Comparison of ENCODE assay signal across 9 cellular contexts in the genomic region with DNA sequence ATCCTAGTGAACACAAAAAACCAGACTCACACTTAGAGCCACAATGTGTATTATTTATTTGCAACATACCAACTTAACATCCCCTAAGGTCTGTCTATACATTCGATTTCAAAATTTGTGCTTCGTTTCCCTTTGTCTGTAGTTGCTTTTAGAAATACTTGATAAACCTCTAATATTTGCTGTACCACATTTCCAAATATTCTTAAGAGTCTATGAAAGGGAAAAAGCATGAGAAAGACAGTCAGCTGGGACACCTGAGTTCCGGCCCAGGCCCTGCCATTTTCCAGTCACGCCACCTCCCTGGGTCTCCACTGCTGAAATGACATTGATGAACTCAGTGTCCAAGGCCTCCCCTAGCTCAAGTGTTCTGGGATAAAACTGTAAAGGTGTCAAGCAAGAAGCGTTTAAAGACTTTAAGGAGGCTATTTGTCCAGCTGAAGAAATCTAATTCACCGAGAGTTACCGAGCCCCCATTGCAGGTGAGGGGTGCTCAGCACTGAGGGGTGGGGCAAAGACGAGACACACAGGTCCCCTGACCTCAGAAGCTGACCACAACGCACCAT. TPM values are rescaled to one million over a fixed set of nuclear protein-coding genes. Genes with fewer than 3 reads are reported as not detected.
DNase-seq lines count a peak whose midpoint lies in the region; ATAC-seq and TF ChIP-seq lines count a peak whose summit lies in the region.
"Had no signal": no experiment of that assay in that cellular context is flagged by ENCODE, and none has a peak within 500 bp of the region (broad histone marks: within the 10 kb centered on the region; RNA-seq: fewer than 3 reads in every experiment).

No MANE protein-coding gene starts in this region.

- TF ChIP-seq CTCF in SK-N-SH (IDR thresholded peaks at IDR 0.05), result no peak

- no peaks in the 10 kb centered on the region for H4K20me1 ChIP-seq in SK-N-SH (ENCODE audit: insufficient read depth)

- 75% methylated on average over 9 of the region's 9 CpGs for WGBS in SK-N-SH (ENCODE audit: low lambda C conversion rate)

- intact Hi-C loops in CD4-positive, alpha-beta memory T cell (cut with micrococcal nuclease), result loop anchor here (1.0 to 2.0 kb wide), 2 partner anchors 19 kb away; no protein-coding TSS in a partner anchor
- intact Hi-C loops in naive thymus-derived CD4-positive, alpha-beta T cell (cut with micrococcal nuclease), result loop anchor here (1.0 to 10.0 kb wide), 7 partner anchors 19 to 669 kb away; a partner anchor contains a TSS

- H3K9me2 ChIP-seq in SK-N-SH, result no peaks in the 10 kb centered on the region

- H3K4me2 ChIP-seq in SK-N-SH, result no peak overlapping the region

- no peak for DNase-seq in CD4-positive, alpha-beta memory T cell
- DNase-seq in naive thymus-derived CD4-positive, alpha-beta T cell, result no peak
- no peak for DNase-seq in SK-N-SH
- no peak for DNase-seq in D341Med (ENCODE audit: low spot score)
- DNase-seq in DMS 273 treated with DMSO at 0.1 percent for 48 hours (lab: John Stamatoyannopoulos, UW), result no peak
- DNase-seq: NCI-H187 treated with DMSO at 0.1 percent for 48 hours had no signal

- H3K79me2 ChIP-seq in SK-N-SH (ENCODE audit: insufficient read depth), result no peaks in the 10 kb centered on the region

- no peaks in the 10 kb centered on the region for H3K36me3 ChIP-seq in CD4-positive, alpha-beta memory T cell (ENCODE audit: insufficient read depth, low read length)
- H3K36me3 ChIP-seq in naive thymus-derived CD4-positive, alpha-beta T cell (ENCODE audit: control insufficient read depth in 2 of 3, insufficient read depth in 3 of 3, low read length in 3 of 3), result no peaks in the 10 kb centered on the region
- H3K36me3 ChIP-seq in SK-N-SH (replicated peaks in 1 of 2; ENCODE audit: control insufficient read depth in 1 of 2, insufficient read depth in 2 of 2, low read length in 1 of 2), result no peaks in the 10 kb centered on the region

- H3K27me3 ChIP-seq in CD4-positive, alpha-beta memory T cell (ENCODE audit: insufficient read depth, low read length), result no peaks in the 10 kb centered on the region
- H3K27me3 ChIP-seq in naive thymus-derived CD4-positive, alpha-beta T cell (ENCODE audit: control insufficient read depth in 2 of 2, insufficient read depth in 2 of 2, low read length in 2 of 2), result no peaks in the 10 kb centered on the region
- no peaks in the 10 kb centered on the region for H3K27me3 ChIP-seq in SK-N-SH (ENCODE audit: insufficient read depth)

- POLR2A ChIA-PET in CD4-positive, alpha-beta memory T cell (lab: Charles Lee; ENCODE audit: partially characterized antibody), result interaction anchor here (0.7 to 2.9 kb wide), 15 partner anchors 10 to 850 kb away, joined by 3 to 46 read pairs (median 4); no protein-coding TSS in a partner anchor
- POLR2A ChIA-PET in naive thymus-derived CD4-positive, alpha-beta T cell (lab: Charles Lee), result interaction anchor here (0.8 to 2.6 kb wide), 9 partner anchors 8 to 154 kb away, joined by 3 to 21 read pairs (median 5); a partner anchor contains a TSS
- POLR2A ChIA-PET in SK-N-SH (lab: Yijun Ruan, JAX), result no interaction called here

- CTCF ChIA-PET in CD4-positive, alpha-beta memory T cell (lab: Charles Lee; ENCODE audit: partially characterized antibody), result interaction anchor here (0.7 to 8.6 kb wide), 11 partner anchors 9 to 91 kb away, joined by 3 to 118 read pairs (median 5); a partner anchor contains a TSS
- CTCF ChIA-PET in naive thymus-derived CD4-positive, alpha-beta T cell (lab: Charles Lee), result interaction anchor here (0.9 to 4.2 kb wide), 11 partner anchors 10 to 90 kb away, joined by 3 to 75 read pairs (median 7); no protein-coding TSS in a partner anchor
- CTCF ChIA-PET in SK-N-SH (lab: Yijun Ruan, JAX), result interaction anchor here (0.6 to 6.0 kb wide), 3 partner anchors 9 to 51 kb away, joined by 4 to 50 read pairs (median 4); no protein-coding TSS in a partner anchor

- no peaks in the 10 kb centered on the region for H3K27me3 Mint-ChIP-seq in CD4-positive, alpha-beta memory T cell
- H3K27me3 Mint-ChIP-seq in activated T-helper 17 cell treated with anti-CD3 and anti-CD28 coated beads, Interleukin-2, amount 50 U/mL, for 72 hours, result no peaks in the 10 kb centered on the region
- H3K27me3 Mint-ChIP-seq in naive thymus-derived CD4-positive, alpha-beta T cell, result peaks cover 0 to 25% (median 3%) of the 10 kb centered on the region in 5 donors

- no peak overlapping the region for H2AFZ ChIP-seq in SK-N-SH (ENCODE audit: low read depth)

- TF ChIP-seq RAD21 in SK-N-SH (IDR thresholded peaks at IDR 0.05; ENCODE audit: low read length), result no peak

- H3K4me3 ChIP-seq in CD4-positive, alpha-beta memory T cell (ENCODE audit: low read length in 2 of 2), result peak overlapping the region; percentile 5 to 42
- H3K4me3 ChIP-seq in naive thymus-derived CD4-positive, alpha-beta T cell (ENCODE audit: low read length), result peak overlapping the region; percentile 27
- no peak overlapping the region for H3K4me3 ChIP-seq in SK-N-SH (ENCODE audit: low read depth in 2 of 2, low read length in 1 of 2)

- no peak overlapping the region for H3K9ac ChIP-seq in SK-N-SH

- H3K27ac Mint-ChIP-seq in CD4-positive, alpha-beta memory T cell, result peak overlapping the region; percentile 88 to 97 (median 96)
- H3K27ac Mint-ChIP-seq in activated T-helper 17 cell treated with anti-CD3 and anti-CD28 coated beads, Interleukin-2, amount 50 U/mL, for 72 hours, result peak overlapping the region; percentile 66
- peak overlapping the region; percentile 86 to 97 (median 95) for H3K27ac Mint-ChIP-seq in naive thymus-derived CD4-positive, alpha-beta T cell

- ATAC-seq in HG03378 (IDR thresholded peaks at IDR 0.05; ENCODE audit: unreplicated experiment) (peak; percentile 3), HG03571 (IDR thresholded peaks at IDR 0.05; ENCODE audit: unreplicated experiment) (no peak)
- ATAC-seq in activated T-helper 17 cell treated with anti-CD3 and anti-CD28 coated beads, Interleukin-2, amount 50 U/mL, for 72 hours (replicated peaks), result no peak
- ATAC-seq in naive thymus-derived CD4-positive, alpha-beta T cell, result no peak

- no peaks in the 10 kb centered on the region for H3K36me3 Mint-ChIP-seq in CD4-positive, alpha-beta memory T cell
- no peaks in the 10 kb centered on the region for H3K36me3 Mint-ChIP-seq in activated T-helper 17 cell treated with anti-CD3 and anti-CD28 coated beads, Interleukin-2, amount 50 U/mL, for 72 hours (ENCODE audit: low read depth)
- peaks cover 0 to 4% (median 0%) of the 10 kb centered on the region in 5 donors for H3K36me3 Mint-ChIP-seq in naive thymus-derived CD4-positive, alpha-beta T cell

- no peaks in the 10 kb centered on the region for H3K9me3 ChIP-seq in CD4-positive, alpha-beta memory T cell (ENCODE audit: control insufficient read depth in 1 of 2, low read length in 2 of 2)
- H3K9me3 ChIP-seq in naive thymus-derived CD4-positive, alpha-beta T cell (ENCODE audit: control insufficient read depth in 2 of 3, low read length in 3 of 3), result no peaks in the 10 kb centered on the region
- H3K9me3 ChIP-seq in SK-N-SH, result no peaks in the 10 kb centered on the region

- H3K4me1 ChIP-seq in CD4-positive, alpha-beta memory T cell (ENCODE audit: insufficient read depth, low read length), result peaks cover 52% of the 10 kb centered on the region
- H3K4me1 ChIP-seq in naive thymus-derived CD4-positive, alpha-beta T cell (ENCODE audit: control insufficient read depth in 2 of 2, insufficient read depth in 2 of 2, low read length in 2 of 2), result peaks cover 27 to 43% of the 10 kb centered on the region in 2 donors
- H3K4me1 ChIP-seq in SK-N-SH (ENCODE audit: control insufficient read depth in 1 of 2, insufficient read depth in 2 of 2, low read depth in 1 of 2, low read length in 1 of 2), result peaks cover 0 to 3% of the 10 kb centered on the region in 2 experiments; a peak in 1 of 4 replicates

- H3F3A ChIP-seq in SK-N-SH (replicated peaks; ENCODE audit: insufficient read depth), result no peaks in the 10 kb centered on the region

- peak overlapping the region; percentile 51 for H3K27ac ChIP-seq in CD4-positive, alpha-beta memory T cell (ENCODE audit: low read depth, low read length)
- peak overlapping the region; percentile 68 for H3K27ac ChIP-seq in naive thymus-derived CD4-positive, alpha-beta T cell (ENCODE audit: low read depth, low read length)
- H3K27ac ChIP-seq in SK-N-SH (ENCODE audit: low read depth in 2 of 2, low read length in 1 of 2), result no peak overlapping the region

- peak overlapping the region; percentile 65 to 85 (median 78) for H3K4me3 Mint-ChIP-seq in CD4-positive, alpha-beta memory T cell
- H3K4me3 Mint-ChIP-seq in activated T-helper 17 cell treated with anti-CD3 and anti-CD28 coated beads, Interleukin-2, amount 50 U/mL, for 72 hours, result peak overlapping the region; percentile 76
- peak overlapping the region; percentile 46 to 86 (median 74) for H3K4me3 Mint-ChIP-seq in naive thymus-derived CD4-positive, alpha-beta T cell

- H3K9me3 Mint-ChIP-seq in CD4-positive, alpha-beta memory T cell, result peaks cover 0 to 1% (median 0%) of the 10 kb centered on the region in 8 donors
- H3K9me3 Mint-ChIP-seq in activated T-helper 17 cell treated with anti-CD3 and anti-CD28 coated beads, Interleukin-2, amount 50 U/mL, for 72 hours, result no peaks in the 10 kb centered on the region
- no peaks in the 10 kb centered on the region for H3K9me3 Mint-ChIP-seq in naive thymus-derived CD4-positive, alpha-beta T cell

- peaks cover 29 to 60% (median 46%) of the 10 kb centered on the region in 4 donors for H3K4me1 Mint-ChIP-seq in CD4-positive, alpha-beta memory T cell
- peaks cover 30% of the 10 kb centered on the region for H3K4me1 Mint-ChIP-seq in activated T-helper 17 cell treated with anti-CD3 and anti-CD28 coated beads, Interleukin-2, amount 50 U/mL, for 72 hours
- peaks cover 19 to 68% (median 53%) of the 10 kb centered on the region in 7 donors for H3K4me1 Mint-ChIP-seq in naive thymus-derived CD4-positive, alpha-beta T cell

- TF ChIP-seq EP300 in SK-N-SH (IDR thresholded peaks at IDR 0.05; ENCODE audit: borderline replicate concordance in 1 of 2, low read depth in 1 of 2, low read length in 1 of 2), result no peak

RNA-seq across cellular contexts. Expression of a gene that starts 26.6 kb away (rescaled TPM):
- total RNA-seq in CD4-positive, alpha-beta memory T cell, result 1 to 10 TPM in 1 of 2 experiments, under 1 TPM in 1; 0.50 to 1.0 TPM
- polyA plus RNA-seq in CD4-positive, alpha-beta memory T cell, result under 1 TPM in 1 of 2 donors, not detected in 1; 0.09 TPM
- total RNA-seq in activated T-helper 17 cell treated with anti-CD3 and anti-CD28 coated beads, Interleukin-2, amount 50 U/mL, for 72 hours, result not detected
- under 1 TPM in 4 of 5 experiments, not detected in 1; 0.10 to 0.35 (median 0.22) TPM for total RNA-seq in naive thymus-derived CD4-positive, alpha-beta T cell
- under 1 TPM in 1 of 2 donors, not detected in 1; 0.48 TPM for polyA plus RNA-seq in naive thymus-derived CD4-positive, alpha-beta T cell
- 0.13 and 0.23 TPM in 2 replicates for polyA plus RNA-seq in SK-N-SH (2012; rRNA removed)
- polyA plus RNA-seq in SK-N-SH (2012; cell fraction: cytosol; rRNA removed), result 0.24 and 0.27 TPM in 2 replicates
- polyA plus RNA-seq in SK-N-SH (2012; cell fraction: nucleus; rRNA removed), result 0.15 and 0.26 TPM in 2 replicates

RNA-seq across cellular contexts. Expression of a gene that starts 41.7 kb away (rescaled TPM):
- total RNA-seq in CD4-positive, alpha-beta memory T cell, result not detected
- polyA plus RNA-seq in CD4-positive, alpha-beta memory T cell, result not detected
- not detected for total RNA-seq in activated T-helper 17 cell treated with anti-CD3 and anti-CD28 coated beads, Interleukin-2, amount 50 U/mL, for 72 hours
- not detected for total RNA-seq in naive thymus-derived CD4-positive, alpha-beta T cell
- polyA plus RNA-seq in naive thymus-derived CD4-positive, alpha-beta T cell, result not detected
- not detected in 2 replicates for polyA plus RNA-seq in SK-N-SH (2012; rRNA removed)
- polyA plus RNA-seq in SK-N-SH (2012; cell fraction: cytosol; rRNA removed), result not detected in 2 replicates
- not detected in 2 replicates for polyA plus RNA-seq in SK-N-SH (2012; cell fraction: nucleus; rRNA removed)

Comparison
In these comparisons a context has a peak if more than half of its experiments do, and no peak if none do; other contexts are left out.
1. H3K27ac ChIP-seq: peak in CD4-positive, alpha-beta memory T cell (single experiment) and naive thymus-derived CD4-positive, alpha-beta T cell (single experiment); none in SK-N-SH (0 of 2).
2. H3K4me3 ChIP-seq: peak in CD4-positive, alpha-beta memory T cell (2 of 2) and naive thymus-derived CD4-positive, alpha-beta T cell (single experiment); none in SK-N-SH (0 of 2).
3. Peak in every context shown above with its lines, with median percentiles within 50 percentile points of each other: H3K27ac Mint-ChIP-seq and H3K4me3 Mint-ChIP-seq.